8 cellular contexts compared by ENCODE assay signal in genomic region chr6:150622941-150623874, GRCh38. TPM values are rescaled to one million over a fixed set of nuclear protein-coding genes. Genes with fewer than 3 reads are reported as not detected.
DNase-seq lines count a peak whose midpoint lies in the region; ATAC-seq, FAIRE-seq and TF ChIP-seq lines count a peak whose summit lies in the region.
"Had no signal": no experiment of that assay in that cellular context is flagged by ENCODE, and none has a peak within 500 bp of the region (broad histone marks: within the 10 kb centered on the region; RNA-seq: fewer than 3 reads in every experiment).

No MANE protein-coding gene starts in this region.

- no peak for TF ChIP-seq RAD21 in GM12878 (IDR thresholded peaks at IDR 0.05; ENCODE audit: insufficient read depth, low read depth, low read length)

- BruUV-seq in GM12878 (replicated peaks; lab: Mats Ljungman, UMichigan) = no TSS peak

- H3K9me3 ChIP-seq in GM12878 (replicated peaks; ENCODE audit: control insufficient read depth, insufficient read depth, low read length) (no peaks in the 10 kb centered on the region), esophagus squamous epithelium (no peaks in the 10 kb centered on the region)

- peak; percentile 96 for FAIRE-seq in GM12878 (lab: Jason Lieb, UNC)

- H3K4me3 ChIP-seq in GM12878 (no peak overlapping the region), esophagus squamous epithelium (no peak overlapping the region)
- H3K4me3 ChIP-seq: cardiac muscle cell had no signal

- CTCF ChIA-PET in GM12878 (lab: Yijun Ruan, JAX) = interaction anchor here (0.6 to 1.8 kb wide), 2 partner anchors 23 to 100 kb away, joined by 3 to 4 read pairs; no protein-coding TSS in a partner anchor

- H2AFZ ChIP-seq in GM12878 (ENCODE audit: control insufficient read depth, low read depth, low read length) = peak overlapping the region; percentile 33

- WGBS in GM12878 (ENCODE audit: insufficient coverage, insufficient replicate concordance, low lambda C conversion rate, missing lambda C conversion rate) = 43% methylated on average over 18 of the region's 18 CpGs
- 79 to 82% methylated on average over 16 to 18 of the region's 18 CpGs for WGBS in esophagus squamous epithelium, 2 donors

- H3K27me3 ChIP-seq in GM12878 (replicated peaks in 1 of 2; ENCODE audit: control insufficient read depth in 2 of 2, insufficient read depth in 2 of 2, low read length in 1 of 2) (no peaks in the 10 kb centered on the region), esophagus squamous epithelium (no peaks in the 10 kb centered on the region)
- H3K27me3 ChIP-seq: cardiac muscle cell had no signal

- POLR2A ChIA-PET in GM12878 (lab: Charles Lee) = interaction anchor here (0.6 to 1.9 kb wide), 5 partner anchors 8 to 244 kb away, joined by 3 to 16 read pairs (median 4); partner anchors contain the start of gene PLEKHG1

- ATAC-seq in GM18520 (IDR thresholded peaks at IDR 0.05; ENCODE audit: unreplicated experiment) (peak; percentile 95), GM21576 (IDR thresholded peaks at IDR 0.05; ENCODE audit: unreplicated experiment) (peak; percentile 99), GM12878 (peak; percentile 97)

- peak; percentile 64 for DNase-seq in KBM-7
- peak; percentile 87 for DNase-seq in GM12878 (ENCODE audit: low read depth, low spot score)
- DNase-seq in ACHN = no peak
- DNase-seq in esophagus squamous epithelium (lab: John Stamatoyannopoulos, UW) = no peak
- DNase-seq in activated CD8-positive, alpha-beta memory T cell treated with anti-CD3 and anti-CD28 coated beads, Interleukin-2, amount 50 U/mL, for 4 hours = no peak

- H3K4me1 ChIP-seq in GM12878 (ENCODE audit: control insufficient read depth, insufficient read depth, low read length) (peaks cover 15% of the 10 kb centered on the region), esophagus squamous epithelium (peaks cover 0 to 26% (median 6%) of the 10 kb centered on the region in 3 donors)

- RAD21 ChIA-PET in GM12878 (lab: Charles Lee; ENCODE audit: unreplicated experiment) = interaction anchor here (0.7 to 2.1 kb wide), 6 partner anchors 10 to 205 kb away, joined by 3 to 11 read pairs (median 4); partner anchors contain the start of gene PLEKHG1

- TF ChIP-seq POLR2A in GM12878 (IDR thresholded peaks at IDR 0.05; ENCODE audit: low read depth, low read length) (no peak), esophagus squamous epithelium (IDR thresholded peaks at IDR 0.05) (no peak)

- H3K27ac ChIP-seq in GM12878 (ENCODE audit: control insufficient read depth, insufficient read depth) (0 out of 2 replicates have a peak overlapping the region, but pooled peaks have one; percentile 6), esophagus squamous epithelium (no peak overlapping the region)
- H3K27ac ChIP-seq: cardiac muscle cell had no signal

- in situ Hi-C loops in KBM-7 (cut with MboI; ENCODE audit: low pct_unique_long_range_greater_than_20kb, low sequenced_read_pairs) (no loop called here), GM12878 (cut with MboI) (no loop called here), ACHN (cut with HindIII; ENCODE audit: low pct_ligation_motif_present, low pct_unique_long_range_greater_than_20kb, low sequenced_read_pairs) (no loop called here)

- no peaks in the 10 kb centered on the region for H4K20me1 ChIP-seq in GM12878 (ENCODE audit: control insufficient read depth, insufficient read depth)

- H3K4me2 ChIP-seq in GM12878 (ENCODE audit: control insufficient read depth, insufficient read depth) = peak overlapping the region; percentile 57

- peak; percentile 92 to 97; a peak in 3 of 4 replicates for TF ChIP-seq EP300 in GM12878 (IDR thresholded peaks at IDR 0.05; ENCODE audit: borderline replicate concordance in 1 of 2, control insufficient read depth in 1 of 2, low read depth in 2 of 2, low read length in 2 of 2)

- H3K36me3 ChIP-seq in GM12878 (ENCODE audit: control insufficient read depth in 2 of 2, insufficient read depth in 2 of 2, low read length in 1 of 2) = no peaks in the 10 kb centered on the region
- peaks cover 0 to 3% (median 0%) of the 10 kb centered on the region in 3 donors for H3K36me3 ChIP-seq in esophagus squamous epithelium
- H3K36me3 ChIP-seq: cardiac muscle cell had no signal

- no peak for TF ChIP-seq CTCF in GM12878 (IDR thresholded peaks at IDR 0.05 in 2 of 3, conservative IDR thresholded peaks at IDR 0.05 in 1 of 3; ENCODE audit: control insufficient read depth in 2 of 3, extremely low read depth in 1 of 3, insufficient read depth in 1 of 3, low read depth in 3 of 3, low read length in 3 of 3)
- TF ChIP-seq CTCF in esophagus squamous epithelium (IDR thresholded peaks at IDR 0.05) = no peak

- H3K79me2 ChIP-seq in GM12878 (ENCODE audit: control insufficient read depth, insufficient read depth, low read length) = no peaks in the 10 kb centered on the region

- no peak overlapping the region for H3K9ac ChIP-seq in GM12878 (ENCODE audit: control insufficient read depth, insufficient read depth, low read length)

- SMC1A ChIA-PET in GM12878 (lab: Charles Lee; ENCODE audit: uncharacterized antibody, unreplicated experiment) = interaction anchor here (0.8 to 3.6 kb wide), 5 partner anchors 9 to 191 kb away, joined by 3 to 23 read pairs (median 4); no protein-coding TSS in a partner anchor

- intact Hi-C loops in GM12878 (cut with micrococcal nuclease; ENCODE audit: unreplicated experiment) (no loop called here), esophagus squamous epithelium (cut with DNase I) (no loop called here)

TF ChIP-seq in GM12878, 131 proteins besides CTCF, POLR2A, EP300 and RAD21 (continues in another document):
- TF ChIP-seq KLF5 (IDR thresholded peaks at IDR 0.05; ENCODE audit: partially characterized antibody) (peak; percentile 23), SPI1 (IDR thresholded peaks at IDR 0.05; ENCODE audit: borderline replicate concordance, insufficient read depth, low read depth, low read length) (peak; percentile 96), ZNF384 (IDR thresholded peaks at IDR 0.05; ENCODE audit: borderline replicate concordance, low read depth, low read length) (peak; percentile 98), MTA2 (IDR thresholded peaks at IDR 0.05; ENCODE audit: low read depth) (peak; percentile 95), SIN3A (IDR thresholded peaks at IDR 0.05; ENCODE audit: low read depth, low read length) (no peak), MYB (IDR thresholded peaks at IDR 0.05; ENCODE audit: borderline replicate concordance, low read depth, low read length) (no peak; the same call in 1 of the 2 replicates), SMAD5 (IDR thresholded peaks at IDR 0.05; ENCODE audit: low read depth) (no peak), ATF2 (IDR thresholded peaks at IDR 0.05; ENCODE audit: low read length) (peak; percentile 88), E2F4 (IDR thresholded peaks at IDR 0.05; ENCODE audit: low read depth, low read length) (no peak), MTA3 (IDR thresholded peaks at IDR 0.05; ENCODE audit: borderline replicate concordance, low read length) (no peak), CREB1 (IDR thresholded peaks at IDR 0.05; ENCODE audit: low read depth) (peak; percentile 89), SUPT20H (IDR thresholded peaks at IDR 0.05; ENCODE audit: borderline replicate concordance, control insufficient read depth, low read depth, low read length) (no peak)

RNA-seq across cellular contexts. Expression of gene PLEKHG1, which starts 23.5 kb away (rescaled TPM):
- 150 TPM in 2 replicates for total RNA-seq in GM12878 (2013; cell fraction: nucleolus; rRNA removed)
- total RNA-seq in GM12878 (2014; rRNA removed) (7.3 and 10.0 TPM in 2 replicates), GM12878 (2014; rRNA removed; fragmentation: Illumina TruSeq; extraction: Trizol) (4.5 and 4.7 TPM in 2 replicates), GM12878 (2021) (7.3 and 8.3 TPM in 2 replicates), esophagus squamous epithelium (10 to 100 TPM; 22.7 to 36.0 (median 27.6) TPM)
- 2.2 TPM for polyA plus RNA-seq in GM12878 (2011; ENCODE audit: low read depth)
- polyA plus RNA-seq in GM12878 (2011; rRNA removed) (15.0 and 17.2 TPM in 2 replicates), GM12878 (2014; fragmentation: Illumina TruSeq; extraction: Trizol) (5.3 and 9.9 TPM in 2 replicates), GM12878 (2014; fragmentation: Nextera tagmentation; extraction: Ambion mirVana) (1 to 10 TPM in 1 of 2 experiments, under 1 TPM in 1; 0.77 to 1.1 TPM), GM12878 (2014; rRNA removed) (3.8 and 6.0 TPM in 2 replicates), GM12878 (2016; fragmentation: Nextera tagmentation; extraction: Ambion mirVana) (1 to 10 TPM; 2.8 to 4.3 TPM)
- polyA plus RNA-seq in GM12878 (2011; cell fraction: cytosol; rRNA removed) = 10.9 and 14.1 TPM in 2 replicates
- polyA plus RNA-seq in GM12878 (2011; cell fraction: nucleus; rRNA removed) = 22.8 and 24.8 TPM in 2 replicates
- polyA plus RNA-seq in GM12878 (2012) = 3.2 and 3.6 TPM in 2 replicates
- 52.1 and 55.8 TPM in 2 replicates for polyA minus RNA-seq in GM12878 (2011; rRNA and poly(A)+ RNA removed)
- 11.5 and 12.0 TPM in 2 replicates for polyA minus RNA-seq in GM12878 (2011; cell fraction: cytosol; rRNA and poly(A)+ RNA removed)
- 58.5 and 77.3 TPM in 2 replicates for polyA minus RNA-seq in GM12878 (2011; cell fraction: nucleus; rRNA and poly(A)+ RNA removed)

Comparison
In these comparisons a context has a peak if more than half of its experiments do, and no peak if none do; other contexts are left out.
1. DNase-seq: peak in KBM-7 (single experiment) and GM12878 (single experiment); none in ACHN (single experiment), esophagus squamous epithelium (single experiment) and activated CD8-positive, alpha-beta memory T cell treated with anti-CD3 and anti-CD28 coated beads, Interleukin-2, amount 50 U/mL, for 4 hours (single experiment).
2. Peak in every context shown above with its lines, with median percentiles within 50 percentile points of each other: ATAC-seq.